In genomic region chr1:11748294-11749202, GRCh38 we compare ENCODE assay signal across 11 cellular contexts. TPM values are rescaled to one million over a fixed set of nuclear protein-coding genes. Genes with fewer than 3 reads are reported as not detected.
DNase-seq lines count a peak whose midpoint lies in the region; ATAC-seq and TF ChIP-seq lines count a peak whose summit lies in the region.
"Had no signal": no experiment of that assay in that cellular context is flagged by ENCODE, and none has a peak within 500 bp of the region (broad histone marks: within the 10 kb centered on the region; RNA-seq: fewer than 3 reads in every experiment).

No MANE protein-coding gene starts in this region.

- peak overlapping the region; percentile 75 for H3K27ac Mint-ChIP-seq in activated T-cell treated with anti-CD3 and anti-CD28 coated beads, Interleukin-2, amount 50 U/mL, for 24 hours
- peak overlapping the region; percentile 88 for H3K27ac Mint-ChIP-seq in activated CD8-positive, alpha-beta T cell treated with anti-CD3 and anti-CD28 coated beads, Interleukin-2, amount 10 ng/mL, durations not matched to agents 7 days and 5 days
- peak overlapping the region; percentile 25 for H3K27ac Mint-ChIP-seq in progenitor cell of endocrine pancreas

- no peak for DNase-seq in activated T-cell treated with anti-CD3 and anti-CD28 coated beads, Interleukin-2, amount 50 U/mL, for 24 hours
- DNase-seq in activated T-cell treated with anti-CD3 and anti-CD28 coated beads, Interleukin-2, amount 50 U/mL, for 1 hour, result no peak
- DNase-seq in activated CD8-positive, alpha-beta T cell treated with anti-CD3 and anti-CD28 coated beads, Interleukin-2, amount 10 ng/mL, durations not matched to agents 7 days and 5 days, result no peak
- no peak for DNase-seq in progenitor cell of endocrine pancreas (ENCODE audit: low spot score, unreplicated experiment)
- no peak for DNase-seq in NCI-H1092 (lab: John Stamatoyannopoulos, UW)
- no peak for DNase-seq in GM13977 (ENCODE audit: low spot score)
- DNase-seq: NCI-H1417 treated with DMSO at 0.1 percent for 48 hours, NCI-H446 had no signal

- peak; percentile 59 for ATAC-seq in activated CD8-positive, alpha-beta T cell treated with anti-CD3 and anti-CD28 coated beads, Interleukin-2, amount 10 ng/mL, durations not matched to agents 7 days and 5 days

- no peak overlapping the region for H3K4me3 Mint-ChIP-seq in activated T-cell treated with anti-CD3 and anti-CD28 coated beads, Interleukin-2, amount 50 U/mL, for 24 hours
- peak overlapping the region; percentile 20 for H3K4me3 Mint-ChIP-seq in activated CD8-positive, alpha-beta T cell treated with anti-CD3 and anti-CD28 coated beads, Interleukin-2, amount 10 ng/mL, durations not matched to agents 7 days and 5 days
- H3K4me3 Mint-ChIP-seq in progenitor cell of endocrine pancreas (ENCODE audit: low read depth), result no peak overlapping the region

- H3K27me3 Mint-ChIP-seq in activated T-cell treated with anti-CD3 and anti-CD28 coated beads, Interleukin-2, amount 50 U/mL, for 24 hours, result no peaks in the 10 kb centered on the region
- H3K27me3 Mint-ChIP-seq in activated CD8-positive, alpha-beta T cell treated with anti-CD3 and anti-CD28 coated beads, Interleukin-2, amount 10 ng/mL, durations not matched to agents 7 days and 5 days (ENCODE audit: low read depth), result no peaks in the 10 kb centered on the region
- H3K27me3 Mint-ChIP-seq in progenitor cell of endocrine pancreas, result no peaks in the 10 kb centered on the region

- CTCF ChIA-PET in activated CD8-positive, alpha-beta T cell treated with anti-CD3 and anti-CD28 coated beads, Interleukin-2, amount 10 ng/mL, durations not matched to agents 7 days and 5 days (lab: Charles Lee), result interaction anchor here (0.8 to 2.5 kb wide), 9 partner anchors 12 to 371 kb away, joined by 3 to 10 read pairs (median 3); partner anchors contain the start of gene FBXO6

- POLR2A ChIA-PET in activated CD8-positive, alpha-beta T cell treated with anti-CD3 and anti-CD28 coated beads, Interleukin-2, amount 10 ng/mL, durations not matched to agents 7 days and 5 days (lab: Charles Lee), result interaction anchor here (0.6 to 1.3 kb wide), 2 partner anchors 85 to 312 kb away, joined by 3 to 4 read pairs; partner anchors contain the start of gene FBXO6

- no peaks in the 10 kb centered on the region for H3K9me3 Mint-ChIP-seq in activated T-cell treated with anti-CD3 and anti-CD28 coated beads, Interleukin-2, amount 50 U/mL, for 24 hours
- no peaks in the 10 kb centered on the region for H3K9me3 Mint-ChIP-seq in activated CD8-positive, alpha-beta T cell treated with anti-CD3 and anti-CD28 coated beads, Interleukin-2, amount 10 ng/mL, durations not matched to agents 7 days and 5 days (ENCODE audit: insufficient read depth)
- H3K9me3 Mint-ChIP-seq in progenitor cell of endocrine pancreas (ENCODE audit: low read depth), result no peaks in the 10 kb centered on the region

- H3K36me3 Mint-ChIP-seq in activated T-cell treated with anti-CD3 and anti-CD28 coated beads, Interleukin-2, amount 50 U/mL, for 24 hours (ENCODE audit: low read depth), result peaks cover 26% of the 10 kb centered on the region
- H3K36me3 Mint-ChIP-seq in activated CD8-positive, alpha-beta T cell treated with anti-CD3 and anti-CD28 coated beads, Interleukin-2, amount 10 ng/mL, durations not matched to agents 7 days and 5 days (ENCODE audit: low read depth), result peaks cover 48% of the 10 kb centered on the region
- H3K36me3 Mint-ChIP-seq in progenitor cell of endocrine pancreas (ENCODE audit: insufficient read depth), result peaks cover 9% of the 10 kb centered on the region

- peaks cover 15% of the 10 kb centered on the region for H3K4me1 Mint-ChIP-seq in activated T-cell treated with anti-CD3 and anti-CD28 coated beads, Interleukin-2, amount 50 U/mL, for 24 hours (ENCODE audit: low read depth)
- H3K4me1 Mint-ChIP-seq in activated CD8-positive, alpha-beta T cell treated with anti-CD3 and anti-CD28 coated beads, Interleukin-2, amount 10 ng/mL, durations not matched to agents 7 days and 5 days (ENCODE audit: low read depth), result peaks cover 47% of the 10 kb centered on the region
- H3K4me1 Mint-ChIP-seq in progenitor cell of endocrine pancreas (ENCODE audit: low read depth), result peaks cover 14% of the 10 kb centered on the region

- TF ChIP-seq CTCF in progenitor cell of endocrine pancreas (IDR thresholded peaks at IDR 0.05; ENCODE audit: unreplicated experiment) (no peak), GM13977 (IDR thresholded peaks at IDR 0.05; ENCODE audit: extremely low read depth, insufficient read depth, missing control alignments) (no peak)

- in situ Hi-C loops in GM13977 (cut with MboI; ENCODE audit: low pct_unique_long_range_greater_than_20kb, low sequenced_read_pairs, unreplicated experiment), result no loop called here

RNA-seq across cellular contexts. Expression of gene AGTRAP, which starts 12.6 kb away (rescaled TPM):
- total RNA-seq in activated CD8-positive, alpha-beta T cell treated with anti-CD3 and anti-CD28 coated beads, Interleukin-2, amount 10 ng/mL, durations not matched to agents 7 days and 5 days, result 10 to 100 TPM; 82.5 to 84.2 TPM
- total RNA-seq in progenitor cell of endocrine pancreas, result 34.2 and 35.4 TPM in 2 replicates

RNA-seq across cellular contexts. Expression of gene C1orf167, which starts 13.4 kb away (rescaled TPM):
- total RNA-seq in activated CD8-positive, alpha-beta T cell treated with anti-CD3 and anti-CD28 coated beads, Interleukin-2, amount 10 ng/mL, durations not matched to agents 7 days and 5 days, result not detected
- total RNA-seq in progenitor cell of endocrine pancreas, result 0.67 TPM in 1 of 2 replicates, not detected in the other
- total RNA-seq: A673, cerebellum, epithelial cell of proximal tubule had no signal

RNA-seq across cellular contexts. Expression of gene DRAXIN, which starts 57.0 kb away (rescaled TPM):
- total RNA-seq in activated CD8-positive, alpha-beta T cell treated with anti-CD3 and anti-CD28 coated beads, Interleukin-2, amount 10 ng/mL, durations not matched to agents 7 days and 5 days, result 1 to 10 TPM; 7.1 to 7.7 TPM
- total RNA-seq in progenitor cell of endocrine pancreas, result 2.8 and 3.2 TPM in 2 replicates

RNA-seq across cellular contexts. Expression of gene MTHFR, which starts 57.2 kb away (rescaled TPM):
- total RNA-seq in activated CD8-positive, alpha-beta T cell treated with anti-CD3 and anti-CD28 coated beads, Interleukin-2, amount 10 ng/mL, durations not matched to agents 7 days and 5 days, result 10 to 100 TPM; 32.4 to 34.6 TPM
- total RNA-seq in progenitor cell of endocrine pancreas, result 28.6 and 29.2 TPM in 2 replicates

RNA-seq across cellular contexts. Expression of gene CLCN6, which starts 57.4 kb away (rescaled TPM):
- total RNA-seq in activated CD8-positive, alpha-beta T cell treated with anti-CD3 and anti-CD28 coated beads, Interleukin-2, amount 10 ng/mL, durations not matched to agents 7 days and 5 days, result 10 to 100 TPM; 19.7 to 20.9 TPM
- 44.1 and 44.3 TPM in 2 replicates for total RNA-seq in progenitor cell of endocrine pancreas

Comparison
In these comparisons a context has a peak if more than half of its experiments do, and no peak if none do; other contexts are left out.
1. H3K27ac Mint-ChIP-seq: peak in every context shown above with its lines; median percentile 88 in activated CD8-positive, alpha-beta T cell treated with anti-CD3 and anti-CD28 coated beads, Interleukin-2, amount 10 ng/mL, durations not matched to agents 7 days and 5 days; 75 in activated T-cell treated with anti-CD3 and anti-CD28 coated beads, Interleukin-2, amount 50 U/mL, for 24 hours; 25 in progenitor cell of endocrine pancreas.